1 cellular context compared by ENCODE assay signal in the genomic region with DNA sequence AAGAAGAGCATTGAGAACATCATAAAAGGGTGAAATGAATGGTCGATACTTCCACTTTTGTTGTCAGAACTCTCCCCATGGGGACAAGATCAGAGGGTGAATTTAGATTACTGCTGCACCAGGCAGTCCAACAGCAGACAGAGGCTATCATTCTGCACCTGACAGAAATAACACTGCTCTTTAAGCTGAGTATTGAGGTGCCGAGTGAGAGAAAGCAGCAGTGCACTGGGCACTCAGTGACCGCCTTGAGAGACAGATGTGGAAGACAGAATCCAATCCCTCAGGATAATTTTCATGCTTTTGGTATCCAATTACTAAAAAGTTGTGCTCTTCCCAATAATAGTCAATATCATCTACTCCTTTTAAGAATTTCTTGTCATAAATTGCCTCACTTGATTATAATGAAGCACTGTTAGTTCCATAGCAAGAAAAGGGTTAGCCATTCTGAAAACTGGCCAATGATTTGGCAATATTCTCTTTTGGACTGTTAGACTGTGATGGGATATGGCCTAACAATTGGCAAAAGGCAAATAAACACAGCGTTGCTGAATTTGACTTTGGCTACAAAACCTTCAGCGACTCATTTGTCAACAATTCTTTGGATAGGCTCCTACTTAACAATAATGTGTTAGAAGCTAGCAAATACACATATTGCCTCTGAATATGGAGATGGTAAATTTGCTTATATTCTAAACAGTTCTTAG.
TF ChIP-seq lines count a peak whose summit lies in the region.

No MANE protein-coding gene starts in this region.

TF ChIP-seq in SK-N-SH, 30 proteins besides CTCF, POLR2A, EP300 and RAD21 (continued from another document):
- TF ChIP-seq, protein P1, sequence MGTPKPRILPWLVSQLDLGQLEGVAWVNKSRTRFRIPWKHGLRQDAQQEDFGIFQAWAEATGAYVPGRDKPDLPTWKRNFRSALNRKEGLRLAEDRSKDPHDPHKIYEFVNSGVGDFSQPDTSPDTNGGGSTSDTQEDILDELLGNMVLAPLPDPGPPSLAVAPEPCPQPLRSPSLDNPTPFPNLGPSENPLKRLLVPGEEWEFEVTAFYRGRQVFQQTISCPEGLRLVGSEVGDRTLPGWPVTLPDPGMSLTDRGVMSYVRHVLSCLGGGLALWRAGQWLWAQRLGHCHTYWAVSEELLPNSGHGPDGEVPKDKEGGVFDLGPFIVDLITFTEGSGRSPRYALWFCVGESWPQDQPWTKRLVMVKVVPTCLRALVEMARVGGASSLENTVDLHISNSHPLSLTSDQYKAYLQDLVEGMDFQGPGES (IDR thresholded peaks at IDR 0.05; ENCODE audit: low read depth, low read length) = no peak
- no peak for TF ChIP-seq MEF2A (IDR thresholded peaks at IDR 0.05; ENCODE audit: borderline replicate concordance, low read depth)
- no peak for TF ChIP-seq FOSL2 (IDR thresholded peaks at IDR 0.05; ENCODE audit: borderline replicate concordance, low read depth)
- TF ChIP-seq TEAD4 (IDR thresholded peaks at IDR 0.05; ENCODE audit: borderline replicate concordance, insufficient read depth) = no peak
- no peak for TF ChIP-seq TCF12 (IDR thresholded peaks at IDR 0.05)
- no peak for TF ChIP-seq POLR2AphosphoS5 (IDR thresholded peaks at IDR 0.05; ENCODE audit: low read depth, low read length)
- TF ChIP-seq YY1 (IDR thresholded peaks at IDR 0.05; ENCODE audit: low read depth) = no peak
- TF ChIP-seq, protein P2, sequence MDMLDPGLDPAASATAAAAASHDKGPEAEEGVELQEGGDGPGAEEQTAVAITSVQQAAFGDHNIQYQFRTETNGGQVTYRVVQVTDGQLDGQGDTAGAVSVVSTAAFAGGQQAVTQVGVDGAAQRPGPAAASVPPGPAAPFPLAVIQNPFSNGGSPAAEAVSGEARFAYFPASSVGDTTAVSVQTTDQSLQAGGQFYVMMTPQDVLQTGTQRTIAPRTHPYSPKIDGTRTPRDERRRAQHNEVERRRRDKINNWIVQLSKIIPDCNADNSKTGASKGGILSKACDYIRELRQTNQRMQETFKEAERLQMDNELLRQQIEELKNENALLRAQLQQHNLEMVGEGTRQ (IDR thresholded peaks at IDR 0.05; ENCODE audit: borderline replicate concordance, low read depth, low read length) = no peak
